In genomic region chr17:35947156-35947585, GRCh38 we compare ENCODE assay signal across 8 cellular contexts. TPM values are rescaled to one million over a fixed set of nuclear protein-coding genes. Genes with fewer than 3 reads are reported as not detected.
DNase-seq lines count a peak whose midpoint lies in the region; ATAC-seq, FAIRE-seq and TF ChIP-seq lines count a peak whose summit lies in the region.

No MANE protein-coding gene starts in this region.

- no TSS peak for BruUV-seq in K562 (replicated peaks; lab: Mats Ljungman, UMichigan)

- no peaks in the 10 kb centered on the region for H3K79me2 ChIP-seq in K562 (ENCODE audit: control insufficient read depth, insufficient read depth, low read length)

- no peaks in the 10 kb centered on the region for H3K36me3 ChIP-seq in K562 (ENCODE audit: control insufficient read depth, insufficient read depth, low read length)

- no peak for TF ChIP-seq EP300 in K562 (IDR thresholded peaks at IDR 0.05; ENCODE audit: low read length)

- no peaks in the 10 kb centered on the region for H3K9me3 ChIP-seq in K562 (replicated peaks; ENCODE audit: control insufficient read depth, insufficient read depth, low read depth, low read length)

- H3K9me1 ChIP-seq in K562 (ENCODE audit: control insufficient read depth, insufficient read depth, low read length) = peaks cover 2% of the 10 kb centered on the region

- no peak overlapping the region; a peak in 1 of 4 replicates for H3K9ac ChIP-seq in K562 (ENCODE audit: insufficient read depth in 1 of 2, low read depth in 2 of 2, low read length in 2 of 2)

- POLR2A ChIA-PET in K562 (lab: Yijun Ruan, JAX) = no interaction called here

- no peaks in the 10 kb centered on the region for H3K27me3 ChIP-seq in K562 (ENCODE audit: control insufficient read depth in 2 of 2, insufficient read depth in 2 of 2, low read length in 2 of 2)

- peak; percentile 50 to 75 for TF ChIP-seq RAD21 in K562 (CRISPR knock-in tag; conservative IDR thresholded peaks at IDR 0.05 in 1 of 2, IDR thresholded peaks at IDR 0.05 in 1 of 2)

- peak overlapping the region; percentile 74 for H2AFZ ChIP-seq in K562 (ENCODE audit: low read depth, low read length)

- peak; percentile 89 for ATAC-seq in K562

- peak; percentile 83 to 89 (median 88) for TF ChIP-seq CTCF in K562 (IDR thresholded peaks at IDR 0.05 in 2 of 3, conservative IDR thresholded peaks at IDR 0.05 in 1 of 3; ENCODE audit: insufficient read depth in 2 of 3, low read depth in 1 of 3, low read length in 3 of 3)

- H3K27ac ChIP-seq in K562 (ENCODE audit: extremely low read depth, low read depth, low read length) = no peak overlapping the region

- TF ChIP-seq POLR2A in K562 (conservative IDR thresholded peaks at IDR 0.05) = no peak

- DNase-seq in GM03348 (ENCODE audit: low spot score) = peak; percentile 56
- DNase-seq in NAMALWA (ENCODE audit: low spot score) = peak; percentile 79
- DNase-seq in SW480 (ENCODE audit: low spot score) = peak; percentile 59
- DNase-seq in K562 (ENCODE audit: extremely low read depth in 1 of 4, low spot score in 3 of 4) = peak; percentile 49 to 80 (median 53)
- peak; percentile 28 for DNase-seq in kidney glomerular epithelial cell (lab: John Stamatoyannopoulos, UW)
- DNase-seq in stimulated activated CD4-positive, alpha-beta T cell treated with anti-CD3 and anti-CD28 coated beads, TNF-alpha, amount 100 ng/mL, for 24 hours (ENCODE audit: low read depth in 3 of 3) = peak in 2 of 3 experiments; percentile 21 to 42
- no peak for DNase-seq in globus pallidus (ENCODE audit: low spot score)
- DNase-seq in middle frontal gyrus (ENCODE audit: extremely low spot score, low spot score) = no peak

- H3K4me3 ChIP-seq in K562 = no peak overlapping the region

- H3K4me2 ChIP-seq in K562 (ENCODE audit: insufficient read depth, low read length) = peak overlapping the region; percentile 33

- FAIRE-seq in K562 (lab: Jason Lieb, UNC) = no peak

- 0 out of 2 replicates have a peak, but pooled peaks cover 3% of the 10 kb centered on the region for H4K20me1 ChIP-seq in K562 (replicated peaks; ENCODE audit: control insufficient read depth, insufficient read depth, low read length)

- 0% methylated on average over 11 of the region's 12 CpGs for WGBS in K562 (ENCODE audit: insufficient coverage, low coverage, missing lambda C conversion rate)

- peaks cover 7 to 14% of the 10 kb centered on the region in 2 experiments; a peak in 3 of 5 replicates for H3K4me1 ChIP-seq in K562 (replicated peaks in 1 of 2; ENCODE audit: control insufficient read depth in 2 of 2, insufficient read depth in 2 of 2, low read length in 2 of 2)

- in situ Hi-C loops in K562 (cut with MboI) = no loop called here

- intact Hi-C loops in K562 (cut with micrococcal nuclease) = loop anchor here (2.0 to 10.0 kb wide), 2 partner anchors 22 to 182 kb away; partner anchors contain the start of gene C17orf50

- CTCF ChIA-PET in K562 (lab: Yijun Ruan, JAX; ENCODE audit: low intra/inter-chr PET ratio) = interaction anchor here (1.4 kb wide), 1 partner anchor 202 kb away, joined by 6 read pairs; no protein-coding TSS in a partner anchor

RNA-seq across cellular contexts. Expression of gene LYZL6, which starts 3.7 kb away (rescaled TPM):
- total RNA-seq in K562 (2011; cell fraction: chromatin; rRNA removed; ENCODE audit: low replicate concordance) = not detected in 2 replicates
- total RNA-seq in K562 (2011; cell fraction: nucleolus; rRNA removed) = not detected in 2 replicates
- total RNA-seq in K562 (2011; cell fraction: nucleoplasm; rRNA removed) = not detected in 2 replicates
- total RNA-seq in K562 (2014; rRNA removed) (not detected in 2 replicates), K562 (2014; rRNA removed; fragmentation: Illumina TruSeq; extraction: Trizol) (not detected in 2 replicates), K562 (2015; rRNA removed; fragmentation: Illumina TruSeq; extraction: Trizol) (not detected in 2 replicates), K562 (2021) (not detected in 2 replicates)
- polyA plus RNA-seq in K562 (2011; rRNA removed) (not detected in 2 replicates), K562 (2014; fragmentation: Illumina TruSeq; extraction: Trizol) (not detected in 2 replicates), K562 (2014; fragmentation: Nextera tagmentation; extraction: Ambion mirVana) (not detected), K562 (2014; rRNA removed) (not detected in 2 replicates)
- not detected in 2 replicates for polyA plus RNA-seq in K562 (2011; cell fraction: cytosol; rRNA removed)
- not detected in 2 replicates for polyA plus RNA-seq in K562 (2011; cell fraction: nucleus; rRNA removed)
- polyA plus RNA-seq in K562 (2012) = not detected in 2 replicates
- polyA minus RNA-seq in K562 (2011; rRNA and poly(A)+ RNA removed) = not detected in 2 replicates
- not detected in 2 replicates for polyA minus RNA-seq in K562 (2011; cell fraction: cytosol; rRNA and poly(A)+ RNA removed)
- not detected in 2 replicates for polyA minus RNA-seq in K562 (2011; cell fraction: nucleus; rRNA and poly(A)+ RNA removed)

RNA-seq across cellular contexts. Expression of gene RDM1, which starts 16.6 kb away (rescaled TPM):
- total RNA-seq in K562 (2011; cell fraction: chromatin; rRNA removed; ENCODE audit: low replicate concordance) = 9.4 and 10.6 TPM in 2 replicates
- 5.8 and 9.9 TPM in 2 replicates for total RNA-seq in K562 (2011; cell fraction: nucleolus; rRNA removed)
- 9.5 and 10.0 TPM in 2 replicates for total RNA-seq in K562 (2011; cell fraction: nucleoplasm; rRNA removed)
- total RNA-seq in K562 (2014; rRNA removed) (2.5 and 3.9 TPM in 2 replicates), K562 (2014; rRNA removed; fragmentation: Illumina TruSeq; extraction: Trizol) (4.8 and 5.6 TPM in 2 replicates), K562 (2015; rRNA removed; fragmentation: Illumina TruSeq; extraction: Trizol) (2.9 and 3.0 TPM in 2 replicates), K562 (2021) (5.0 and 5.7 TPM in 2 replicates)
- polyA plus RNA-seq in K562 (2011; rRNA removed) (8.3 and 9.6 TPM in 2 replicates), K562 (2014; fragmentation: Illumina TruSeq; extraction: Trizol) (5.4 and 7.0 TPM in 2 replicates), K562 (2014; fragmentation: Nextera tagmentation; extraction: Ambion mirVana) (10 to 100 TPM in 1 of 2 experiments, 1 to 10 TPM in 1; 8.5 to 11.2 TPM), K562 (2014; rRNA removed) (6.1 and 6.5 TPM in 2 replicates)
- polyA plus RNA-seq in K562 (2011; cell fraction: cytosol; rRNA removed) = 5.7 and 6.5 TPM in 2 replicates
- 19.5 and 20.6 TPM in 2 replicates for polyA plus RNA-seq in K562 (2011; cell fraction: nucleus; rRNA removed)
- polyA plus RNA-seq in K562 (2012) = 7.0 and 12.5 TPM in 2 replicates
- 4.0 TPM in 2 replicates for polyA minus RNA-seq in K562 (2011; rRNA and poly(A)+ RNA removed)
- 2.5 and 3.3 TPM in 2 replicates for polyA minus RNA-seq in K562 (2011; cell fraction: cytosol; rRNA and poly(A)+ RNA removed)
- 3.3 and 3.9 TPM in 2 replicates for polyA minus RNA-seq in K562 (2011; cell fraction: nucleus; rRNA and poly(A)+ RNA removed)

RNA-seq across cellular contexts. Expression of gene CCL16, which starts 34.1 kb away (rescaled TPM):
- not detected in 2 replicates for total RNA-seq in K562 (2011; cell fraction: chromatin; rRNA removed; ENCODE audit: low replicate concordance)
- total RNA-seq in K562 (2011; cell fraction: nucleolus; rRNA removed) = not detected in 2 replicates
- total RNA-seq in K562 (2011; cell fraction: nucleoplasm; rRNA removed) = not detected in 2 replicates
- not detected in 2 replicates for total RNA-seq in K562 (2014; rRNA removed)
- not detected in 2 replicates for total RNA-seq in K562 (2014; rRNA removed; fragmentation: Illumina TruSeq; extraction: Trizol)
- not detected in 2 replicates for total RNA-seq in K562 (2015; rRNA removed; fragmentation: Illumina TruSeq; extraction: Trizol)
- total RNA-seq in K562 (2021) = not detected in 2 replicates
- polyA plus RNA-seq in K562 (2011; rRNA removed) = not detected in 2 replicates
- not detected in 2 replicates for polyA plus RNA-seq in K562 (2011; cell fraction: cytosol; rRNA removed)
- not detected in 2 replicates for polyA plus RNA-seq in K562 (2011; cell fraction: nucleus; rRNA removed)
- polyA plus RNA-seq in K562 (2012) = not detected in 2 replicates
- not detected in 2 replicates for polyA plus RNA-seq in K562 (2014; fragmentation: Illumina TruSeq; extraction: Trizol)
- not detected for polyA plus RNA-seq in K562 (2014; fragmentation: Nextera tagmentation; extraction: Ambion mirVana)
- not detected in 2 replicates for polyA plus RNA-seq in K562 (2014; rRNA removed)
- not detected in 2 replicates for polyA minus RNA-seq in K562 (2011; rRNA and poly(A)+ RNA removed)
- polyA minus RNA-seq in K562 (2011; cell fraction: cytosol; rRNA and poly(A)+ RNA removed) = not detected in 2 replicates
- not detected in 2 replicates for polyA minus RNA-seq in K562 (2011; cell fraction: nucleus; rRNA and poly(A)+ RNA removed)

RNA-seq across cellular contexts. Expression of gene CCL14, which starts 39.4 kb away (rescaled TPM):
- total RNA-seq in K562 (2011; cell fraction: chromatin; rRNA removed; ENCODE audit: low replicate concordance) = not detected in 2 replicates
- total RNA-seq in K562 (2011; cell fraction: nucleolus; rRNA removed) = not detected in 2 replicates
- total RNA-seq in K562 (2011; cell fraction: nucleoplasm; rRNA removed) = not detected in 2 replicates
- total RNA-seq in K562 (2014; rRNA removed) (not detected in 2 replicates), K562 (2014; rRNA removed; fragmentation: Illumina TruSeq; extraction: Trizol) (not detected in 2 replicates), K562 (2015; rRNA removed; fragmentation: Illumina TruSeq; extraction: Trizol) (not detected in 2 replicates), K562 (2021) (not detected in 2 replicates)
- polyA plus RNA-seq in K562 (2011; rRNA removed) (not detected in 2 replicates), K562 (2014; fragmentation: Illumina TruSeq; extraction: Trizol) (not detected in 2 replicates), K562 (2014; fragmentation: Nextera tagmentation; extraction: Ambion mirVana) (not detected), K562 (2014; rRNA removed) (not detected in 2 replicates)
- not detected in 2 replicates for polyA plus RNA-seq in K562 (2011; cell fraction: cytosol; rRNA removed)
- not detected in 2 replicates for polyA plus RNA-seq in K562 (2011; cell fraction: nucleus; rRNA removed)
- polyA plus RNA-seq in K562 (2012) = not detected in 2 replicates
- not detected in 2 replicates for polyA minus RNA-seq in K562 (2011; rRNA and poly(A)+ RNA removed)
- not detected in 2 replicates for polyA minus RNA-seq in K562 (2011; cell fraction: cytosol; rRNA and poly(A)+ RNA removed)
- not detected in 2 replicates for polyA minus RNA-seq in K562 (2011; cell fraction: nucleus; rRNA and poly(A)+ RNA removed)

RNA-seq across cellular contexts. Expression of gene CCL15, which starts 54.2 kb away (rescaled TPM):
- not detected in 2 replicates for total RNA-seq in K562 (2011; cell fraction: chromatin; rRNA removed; ENCODE audit: low replicate concordance)
- total RNA-seq in K562 (2011; cell fraction: nucleolus; rRNA removed) = not detected in 2 replicates
- total RNA-seq in K562 (2011; cell fraction: nucleoplasm; rRNA removed) = not detected in 2 replicates
- total RNA-seq in K562 (2014; rRNA removed) = not detected in 2 replicates
- not detected in 2 replicates for total RNA-seq in K562 (2014; rRNA removed; fragmentation: Illumina TruSeq; extraction: Trizol)
- not detected in 2 replicates for total RNA-seq in K562 (2015; rRNA removed; fragmentation: Illumina TruSeq; extraction: Trizol)
- not detected in 2 replicates for total RNA-seq in K562 (2021)
- not detected in 2 replicates for polyA plus RNA-seq in K562 (2011; rRNA removed)
- not detected in 2 replicates for polyA plus RNA-seq in K562 (2011; cell fraction: cytosol; rRNA removed)
- not detected in 2 replicates for polyA plus RNA-seq in K562 (2011; cell fraction: nucleus; rRNA removed)
- not detected in 2 replicates for polyA plus RNA-seq in K562 (2012)
- polyA plus RNA-seq in K562 (2014; fragmentation: Illumina TruSeq; extraction: Trizol) = not detected in 2 replicates
- not detected for polyA plus RNA-seq in K562 (2014; fragmentation: Nextera tagmentation; extraction: Ambion mirVana)
- polyA plus RNA-seq in K562 (2014; rRNA removed) = not detected in 2 replicates
- not detected in 2 replicates for polyA minus RNA-seq in K562 (2011; rRNA and poly(A)+ RNA removed)
- not detected in 2 replicates for polyA minus RNA-seq in K562 (2011; cell fraction: cytosol; rRNA and poly(A)+ RNA removed)
- not detected in 2 replicates for polyA minus RNA-seq in K562 (2011; cell fraction: nucleus; rRNA and poly(A)+ RNA removed)

Comparison
In these comparisons a context has a peak if more than half of its experiments do, and no peak if none do; other contexts are left out.
1. DNase-seq: peak in GM03348 (single experiment), NAMALWA (single experiment), SW480 (single experiment), K562 (4 of 4), kidney glomerular epithelial cell (single experiment) and stimulated activated CD4-positive, alpha-beta T cell treated with anti-CD3 and anti-CD28 coated beads, TNF-alpha, amount 100 ng/mL, for 24 hours (2 of 3); none in globus pallidus (single experiment) and middle frontal gyrus (single experiment).